1 cellular context compared by ENCODE assay signal in the genomic region with DNA sequence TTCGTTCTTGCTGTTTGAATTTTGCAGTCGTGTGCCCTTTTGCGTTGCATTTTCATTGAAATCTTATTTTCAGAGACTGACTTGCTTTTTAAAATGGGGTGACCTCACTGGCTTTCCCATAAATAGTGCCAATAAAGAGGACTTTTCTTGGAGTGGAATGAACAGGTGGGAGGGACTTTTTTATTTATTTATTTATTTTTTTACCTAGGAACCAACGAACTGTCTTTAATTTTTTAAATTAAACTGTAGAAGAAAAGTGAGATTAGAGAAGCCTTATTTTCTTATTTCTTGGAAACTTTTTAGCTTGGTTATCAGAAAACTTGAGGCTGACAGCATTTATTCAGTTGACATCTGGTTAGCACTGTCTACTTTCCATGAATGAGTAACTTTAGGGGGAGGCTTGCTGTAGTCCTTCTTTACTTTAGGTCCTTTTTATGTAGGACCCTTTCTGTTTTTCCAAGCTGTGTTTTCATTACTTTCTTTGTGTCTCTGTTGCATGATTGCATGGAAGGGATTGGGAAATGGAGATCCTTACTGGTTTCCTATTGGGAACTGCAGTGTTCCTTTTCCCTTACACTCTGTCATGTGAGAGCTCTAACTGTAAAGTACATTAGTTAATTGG.
TF ChIP-seq lines count a peak whose summit lies in the region.

No MANE protein-coding gene starts in this region.

TF ChIP-seq in GM12878, 131 proteins besides CTCF, POLR2A, EP300 and RAD21:
- peak; percentile 45; the same call in 1 of the 2 replicates for TF ChIP-seq NFIC (IDR thresholded peaks at IDR 0.05; ENCODE audit: low read depth, low read length)
- TF ChIP-seq PML (IDR thresholded peaks at IDR 0.05; ENCODE audit: low read length): 0 out of 2 replicates have a peak, but pooled peaks have one; percentile 31
- no peak for TF ChIP-seq TCF7 (IDR thresholded peaks at IDR 0.05; ENCODE audit: borderline replicate concordance)
- no peak for TF ChIP-seq ZBTB4 (CRISPR knock-in tag; IDR thresholded peaks at IDR 0.05)
- TF ChIP-seq POLR2AphosphoS2 (IDR thresholded peaks at IDR 0.05; ENCODE audit: low read depth, low read length): no peak
- TF ChIP-seq, protein P1, sequence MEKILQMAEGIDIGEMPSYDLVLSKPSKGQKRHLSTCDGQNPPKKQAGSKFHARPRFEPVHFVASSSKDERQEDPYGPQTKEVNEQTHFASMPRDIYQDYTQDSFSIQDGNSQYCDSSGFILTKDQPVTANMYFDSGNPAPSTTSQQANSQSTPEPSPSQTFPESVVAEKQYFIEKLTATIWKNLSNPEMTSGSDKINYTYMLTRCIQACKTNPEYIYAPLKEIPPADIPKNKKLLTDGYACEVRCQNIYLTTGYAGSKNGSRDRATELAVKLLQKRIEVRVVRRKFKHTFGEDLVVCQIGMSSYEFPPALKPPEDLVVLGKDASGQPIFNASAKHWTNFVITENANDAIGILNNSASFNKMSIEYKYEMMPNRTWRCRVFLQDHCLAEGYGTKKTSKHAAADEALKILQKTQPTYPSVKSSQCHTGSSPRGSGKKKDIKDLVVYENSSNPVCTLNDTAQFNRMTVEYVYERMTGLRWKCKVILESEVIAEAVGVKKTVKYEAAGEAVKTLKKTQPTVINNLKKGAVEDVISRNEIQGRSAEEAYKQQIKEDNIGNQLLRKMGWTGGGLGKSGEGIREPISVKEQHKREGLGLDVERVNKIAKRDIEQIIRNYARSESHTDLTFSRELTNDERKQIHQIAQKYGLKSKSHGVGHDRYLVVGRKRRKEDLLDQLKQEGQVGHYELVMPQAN (conservative IDR thresholded peaks at IDR 0.05): no peak
- no peak for TF ChIP-seq RAD51 (IDR thresholded peaks at IDR 0.05)
- TF ChIP-seq, protein P2, sequence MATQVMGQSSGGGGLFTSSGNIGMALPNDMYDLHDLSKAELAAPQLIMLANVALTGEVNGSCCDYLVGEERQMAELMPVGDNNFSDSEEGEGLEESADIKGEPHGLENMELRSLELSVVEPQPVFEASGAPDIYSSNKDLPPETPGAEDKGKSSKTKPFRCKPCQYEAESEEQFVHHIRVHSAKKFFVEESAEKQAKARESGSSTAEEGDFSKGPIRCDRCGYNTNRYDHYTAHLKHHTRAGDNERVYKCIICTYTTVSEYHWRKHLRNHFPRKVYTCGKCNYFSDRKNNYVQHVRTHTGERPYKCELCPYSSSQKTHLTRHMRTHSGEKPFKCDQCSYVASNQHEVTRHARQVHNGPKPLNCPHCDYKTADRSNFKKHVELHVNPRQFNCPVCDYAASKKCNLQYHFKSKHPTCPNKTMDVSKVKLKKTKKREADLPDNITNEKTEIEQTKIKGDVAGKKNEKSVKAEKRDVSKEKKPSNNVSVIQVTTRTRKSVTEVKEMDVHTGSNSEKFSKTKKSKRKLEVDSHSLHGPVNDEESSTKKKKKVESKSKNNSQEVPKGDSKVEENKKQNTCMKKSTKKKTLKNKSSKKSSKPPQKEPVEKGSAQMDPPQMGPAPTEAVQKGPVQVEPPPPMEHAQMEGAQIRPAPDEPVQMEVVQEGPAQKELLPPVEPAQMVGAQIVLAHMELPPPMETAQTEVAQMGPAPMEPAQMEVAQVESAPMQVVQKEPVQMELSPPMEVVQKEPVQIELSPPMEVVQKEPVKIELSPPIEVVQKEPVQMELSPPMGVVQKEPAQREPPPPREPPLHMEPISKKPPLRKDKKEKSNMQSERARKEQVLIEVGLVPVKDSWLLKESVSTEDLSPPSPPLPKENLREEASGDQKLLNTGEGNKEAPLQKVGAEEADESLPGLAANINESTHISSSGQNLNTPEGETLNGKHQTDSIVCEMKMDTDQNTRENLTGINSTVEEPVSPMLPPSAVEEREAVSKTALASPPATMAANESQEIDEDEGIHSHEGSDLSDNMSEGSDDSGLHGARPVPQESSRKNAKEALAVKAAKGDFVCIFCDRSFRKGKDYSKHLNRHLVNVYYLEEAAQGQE (IDR thresholded peaks at IDR 0.05; ENCODE audit: low read depth, low read length): no peak
- no peak for TF ChIP-seq POLR2AphosphoS5 (IDR thresholded peaks at IDR 0.05; ENCODE audit: low read length)
- TF ChIP-seq EGR1 (IDR thresholded peaks at IDR 0.05; ENCODE audit: borderline replicate concordance in 1 of 2, low read depth in 2 of 2, low read length in 2 of 2): no peak
- TF ChIP-seq BACH1 (IDR thresholded peaks at IDR 0.05; ENCODE audit: borderline replicate concordance): no peak
- TF ChIP-seq IRF3 (IDR thresholded peaks at IDR 0.05): no peak
- TF ChIP-seq CREB1 (IDR thresholded peaks at IDR 0.05; ENCODE audit: low read depth): no peak
- TF ChIP-seq IKZF2 (IDR thresholded peaks at IDR 0.05): 0 out of 4 replicates have a peak, but pooled peaks of 1 of the 2 experiments have one; percentile 25
- 0 out of 2 replicates have a peak, but pooled peaks have one; percentile 15 for TF ChIP-seq FOXM1 (IDR thresholded peaks at IDR 0.05; ENCODE audit: low read depth, low read length)
- no peak for TF ChIP-seq MEF2A (IDR thresholded peaks at IDR 0.05; ENCODE audit: insufficient read depth, low read depth, low read length)
- TF ChIP-seq ATF2 (IDR thresholded peaks at IDR 0.05; ENCODE audit: low read length): 0 out of 2 replicates have a peak, but pooled peaks have one; percentile 28
